19 cellular contexts compared by ENCODE assay signal in the genomic region with DNA sequence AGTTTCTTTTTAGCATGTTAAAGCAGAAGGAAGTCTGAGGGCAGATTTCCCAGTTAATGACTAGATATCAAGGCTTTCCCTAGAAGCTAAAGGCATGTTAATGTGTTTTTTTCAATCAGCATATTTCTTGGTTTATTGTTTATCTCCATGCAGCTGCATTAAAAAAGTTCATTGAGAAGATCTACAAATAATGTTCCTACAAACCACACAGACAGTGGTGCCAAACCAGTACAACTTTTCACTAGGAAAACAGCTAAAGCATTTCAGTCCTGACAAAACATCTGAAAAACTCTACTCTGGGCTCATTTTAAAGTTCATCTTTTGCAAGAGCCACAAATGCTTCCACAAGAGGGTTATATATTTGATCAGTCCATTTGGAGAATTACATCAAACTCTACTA.
DNase-seq lines count a peak whose midpoint lies in the region; ATAC-seq, FAIRE-seq and TF ChIP-seq lines count a peak whose summit lies in the region.
"Had no signal": no experiment of that assay in that cellular context is flagged by ENCODE, and none has a peak within 500 bp of the region (broad histone marks: within the 10 kb centered on the region; RNA-seq: fewer than 3 reads in every experiment).

No MANE protein-coding gene starts in this region.

- H3K4me1 Mint-ChIP-seq in astrocyte (ENCODE audit: low read depth, unreplicated experiment): peaks cover 27% of the 10 kb centered on the region

- ATAC-seq in heart right ventricle: no peak
- ATAC-seq: HCT116, HepG2 had no signal

- H3K79me1 ChIP-seq in trophoblast cell (ENCODE audit: low read length): peaks cover 3% of the 10 kb centered on the region

- H4K20me1 ChIP-seq in astrocyte (ENCODE audit: insufficient read depth, low read length): peaks cover 2% of the 10 kb centered on the region

- no peaks in the 10 kb centered on the region for H3K27me3 ChIP-seq in HUES6 (ENCODE audit: control insufficient read depth, insufficient read depth, low read length)
- no peaks in the 10 kb centered on the region for H3K27me3 ChIP-seq in astrocyte (ENCODE audit: insufficient read depth, low read length)
- H3K27me3 ChIP-seq in trophoblast cell (ENCODE audit: insufficient read depth, low read length): no peaks in the 10 kb centered on the region
- H3K27me3 ChIP-seq in heart right ventricle: no peaks in the 10 kb centered on the region
- H3K27me3 ChIP-seq: Peyer's patch had no signal

- H3K4me2 ChIP-seq in astrocyte (ENCODE audit: low read length): peak overlapping the region; percentile 62
- no peak overlapping the region for H3K4me2 ChIP-seq in trophoblast cell (ENCODE audit: low read length)
- H3K4me2 ChIP-seq: KMS-11 had no signal

- no peaks in the 10 kb centered on the region for H3K79me2 ChIP-seq in astrocyte (ENCODE audit: insufficient read depth, low read length)
- no peaks in the 10 kb centered on the region for H3K79me2 ChIP-seq in trophoblast cell (ENCODE audit: control insufficient read depth, insufficient read depth, low read length, poor library complexity)

- no peak for TF ChIP-seq POLR2A in lower leg skin (IDR thresholded peaks at IDR 0.05)

- H4K12ac ChIP-seq in trophoblast cell (ENCODE audit: low read depth, low read length): no peak overlapping the region

- H3K27ac ChIP-seq in HUES6 (ENCODE audit: low read depth, low read length): peak overlapping the region; percentile 9; the same call in 1 of the 2 replicates
- H3K27ac ChIP-seq in astrocyte (ENCODE audit: low read depth, low read length): peak overlapping the region; percentile 64
- peak overlapping the region; percentile 71 for H3K27ac ChIP-seq in trophoblast cell (ENCODE audit: low read depth, low read length)
- H3K27ac ChIP-seq in heart right ventricle: no peak overlapping the region
- H3K27ac ChIP-seq: C4-2B, KMS-11, Peyer's patch, SK-N-MC had no signal

- H3K36me3 ChIP-seq in HUES6 (ENCODE audit: control insufficient read depth, insufficient read depth, low read length) (no peaks in the 10 kb centered on the region), astrocyte (ENCODE audit: insufficient read depth, low read length) (no peaks in the 10 kb centered on the region), trophoblast cell (ENCODE audit: control insufficient read depth in 1 of 2, insufficient read depth in 2 of 2, low read length in 2 of 2) (no peaks in the 10 kb centered on the region), heart right ventricle (no peaks in the 10 kb centered on the region)
- H3K36me3 ChIP-seq: Peyer's patch had no signal

- no peak for TF ChIP-seq CTCF in astrocyte (IDR thresholded peaks at IDR 0.05; ENCODE audit: insufficient read depth, low read depth, low read length)
- no peak for TF ChIP-seq CTCF in fibroblast of villous mesenchyme (IDR thresholded peaks at IDR 0.05; ENCODE audit: insufficient read depth, low read depth, low read length)
- TF ChIP-seq CTCF in heart right ventricle (IDR thresholded peaks at IDR 0.05): no peak
- no peak for TF ChIP-seq CTCF in lower leg skin (IDR thresholded peaks at IDR 0.05)

- no peak overlapping the region for H4K91ac ChIP-seq in trophoblast cell (ENCODE audit: low read depth, low read length)

- H3K18ac ChIP-seq in trophoblast cell (ENCODE audit: low read length): no peak overlapping the region

- H2BK5ac ChIP-seq in trophoblast cell (ENCODE audit: low read depth, low read length, poor library complexity): no peak overlapping the region

- intact Hi-C loops in heart right ventricle (cut with DNase I): no loop called here
- intact Hi-C loops in lower leg skin (cut with DNase I; ENCODE audit: low total_unique reads): no loop called here
- intact Hi-C loops in head of caudate nucleus (cut with DNase I): no loop called here

- peak overlapping the region; percentile 37 for H2AFZ ChIP-seq in astrocyte (ENCODE audit: low read depth, low read length)
- H2AFZ ChIP-seq in trophoblast cell (ENCODE audit: insufficient read depth, low read length, poor library complexity): no peak overlapping the region

- H3K4me3 ChIP-seq in HUES6 (ENCODE audit: low read depth, low read length) (no peak overlapping the region), astrocyte (ENCODE audit: insufficient read depth, low read depth, low read length) (no peak overlapping the region), fibroblast of villous mesenchyme (ENCODE audit: low read depth, low read length) (no peak overlapping the region), trophoblast cell (ENCODE audit: low read depth, low read length) (no peak overlapping the region), heart right ventricle (no peak overlapping the region), lower leg skin (ENCODE audit: low read depth, poor library complexity, severe bottlenecking) (no peak overlapping the region)
- H3K4me3 ChIP-seq: Peyer's patch, SK-N-MC had no signal

- H3K4me1 ChIP-seq in HUES6 (ENCODE audit: control insufficient read depth, insufficient read depth, low read length) (peaks cover 19% of the 10 kb centered on the region), astrocyte (ENCODE audit: insufficient read depth, low read length) (peaks cover 19% of the 10 kb centered on the region), trophoblast cell (ENCODE audit: control insufficient read depth in 1 of 2, insufficient read depth in 2 of 2, low read length in 2 of 2) (peaks cover 5% of the 10 kb centered on the region in 2 experiments), heart right ventricle (peaks cover 0 to 3% (median 0%) of the 10 kb centered on the region in 9 donors)
- H3K4me1 ChIP-seq: Peyer's patch had no signal

- H2BK120ac ChIP-seq in trophoblast cell (ENCODE audit: insufficient read depth, low read length, poor library complexity): no peak overlapping the region

- no peak for FAIRE-seq in astrocyte (lab: Jason Lieb, UNC)
- FAIRE-seq: GM19239, HepG2 had no signal

- H3K9ac ChIP-seq in HUES6 (ENCODE audit: low read length) (no peak overlapping the region), astrocyte (ENCODE audit: low read length) (peak overlapping the region; percentile 18), trophoblast cell (ENCODE audit: low read length) (no peak overlapping the region)
- H3K9ac ChIP-seq: KMS-11 had no signal

- no peak overlapping the region for H3K4ac ChIP-seq in trophoblast cell (ENCODE audit: low read depth, low read length)

- H3K27me3 Mint-ChIP-seq in astrocyte (ENCODE audit: low read depth, unreplicated experiment): no peaks in the 10 kb centered on the region

- H3K27ac Mint-ChIP-seq in astrocyte (ENCODE audit: unreplicated experiment): peak overlapping the region; percentile 80

- DNase-seq in astrocyte (ENCODE audit: low read depth) (peak; percentile 55), fibroblast of villous mesenchyme (ENCODE audit: low read depth) (peak; percentile 2), trophoblast cell (peak in 1 of 2 donors; percentile 30), heart right ventricle (no peak), HK-2 (ENCODE audit: unreplicated experiment) (no peak), lower leg skin (ENCODE audit: low spot score in 2 of 2) (no peak), head of caudate nucleus (no peak)
- DNase-seq: DMS79, NCI-H1436, NCI-H510A treated with DMSO at 0.1 percent for 48 hours, Peyer's patch, Right ventricle myocardium superior had no signal

- no peak overlapping the region for H2BK12ac ChIP-seq in trophoblast cell (ENCODE audit: low read length)

- no peaks in the 10 kb centered on the region for H3K9me3 Mint-ChIP-seq in astrocyte (ENCODE audit: unreplicated experiment)

- no peak overlapping the region for H3K14ac ChIP-seq in trophoblast cell (ENCODE audit: low read length)

- H2AK5ac ChIP-seq in trophoblast cell (ENCODE audit: low read length): no peak overlapping the region

- H3K4me3 Mint-ChIP-seq in astrocyte (ENCODE audit: unreplicated experiment): no peak overlapping the region

- no peaks in the 10 kb centered on the region for H3K36me3 Mint-ChIP-seq in astrocyte (ENCODE audit: low read depth, unreplicated experiment)

- H3K23ac ChIP-seq in trophoblast cell (ENCODE audit: low read length): no peak overlapping the region

- no peak overlapping the region for H4K8ac ChIP-seq in trophoblast cell (ENCODE audit: low read depth, low read length)

- no peaks in the 10 kb centered on the region for H3K9me3 ChIP-seq in HUES6 (ENCODE audit: control insufficient read depth, insufficient read depth, low read depth, low read length)
- no peaks in the 10 kb centered on the region for H3K9me3 ChIP-seq in astrocyte (ENCODE audit: insufficient read depth, low read depth, low read length)
- H3K9me3 ChIP-seq in trophoblast cell (ENCODE audit: insufficient read depth, low read depth, low read length): no peaks in the 10 kb centered on the region
- H3K9me3 ChIP-seq in heart right ventricle: no peaks in the 10 kb centered on the region
- H3K9me3 ChIP-seq: Peyer's patch had no signal

Comparison
In these comparisons a context has a peak if more than half of its experiments do, and no peak if none do; other contexts are left out.
1. H3K27ac ChIP-seq: peak in HUES6 (single experiment), astrocyte (single experiment) and trophoblast cell (single experiment); none in heart right ventricle (0 of 10).
2. DNase-seq: peak in astrocyte (single experiment) and fibroblast of villous mesenchyme (single experiment); none in heart right ventricle (0 of 2), HK-2 (single experiment), lower leg skin (0 of 2) and head of caudate nucleus (0 of 42).